In the genomic region with DNA sequence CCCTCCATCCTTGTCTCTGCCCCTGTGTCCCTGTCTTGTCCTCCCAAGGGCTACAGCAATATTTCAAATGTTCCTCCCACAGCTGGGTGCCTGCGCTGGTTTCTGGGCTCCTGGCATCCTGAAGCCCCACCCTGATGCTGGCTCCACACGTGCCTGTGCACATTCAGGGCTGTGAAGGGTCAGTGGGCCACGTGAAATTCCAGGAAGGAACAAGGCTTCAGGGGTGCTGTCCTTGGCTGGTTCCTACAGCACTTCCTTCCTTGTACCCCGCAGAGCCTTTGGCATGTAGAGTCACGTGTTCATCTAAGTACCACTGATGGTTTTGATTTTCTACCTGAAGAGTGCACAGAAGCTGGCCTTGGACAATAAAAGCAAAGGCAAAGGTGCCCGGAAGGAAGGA, we compare ENCODE assay signal across 1 cellular context.
A peak's percentile ranks its signal among the peaks of the same experiment; 100 is the strongest.
TF ChIP-seq lines count a peak whose summit lies in the region.

No MANE protein-coding gene starts in this region.

TF ChIP-seq in GM12878, 131 proteins besides CTCF, POLR2A, EP300 and RAD21:
- TF ChIP-seq RAD51 (IDR thresholded peaks at IDR 0.05) (peak; percentile 46; the same call in 1 of the 2 replicates), TCF12 (IDR thresholded peaks at IDR 0.05; ENCODE audit: low read depth, low read length) (no peak), BHLHE40 (IDR thresholded peaks at IDR 0.05; ENCODE audit: borderline replicate concordance in 1 of 2, low read depth in 2 of 2, low read length in 1 of 2) (peak in 1 of 2 experiments; percentile 50; a peak in 2 of 4 replicates)
- TF ChIP-seq, protein P1, sequence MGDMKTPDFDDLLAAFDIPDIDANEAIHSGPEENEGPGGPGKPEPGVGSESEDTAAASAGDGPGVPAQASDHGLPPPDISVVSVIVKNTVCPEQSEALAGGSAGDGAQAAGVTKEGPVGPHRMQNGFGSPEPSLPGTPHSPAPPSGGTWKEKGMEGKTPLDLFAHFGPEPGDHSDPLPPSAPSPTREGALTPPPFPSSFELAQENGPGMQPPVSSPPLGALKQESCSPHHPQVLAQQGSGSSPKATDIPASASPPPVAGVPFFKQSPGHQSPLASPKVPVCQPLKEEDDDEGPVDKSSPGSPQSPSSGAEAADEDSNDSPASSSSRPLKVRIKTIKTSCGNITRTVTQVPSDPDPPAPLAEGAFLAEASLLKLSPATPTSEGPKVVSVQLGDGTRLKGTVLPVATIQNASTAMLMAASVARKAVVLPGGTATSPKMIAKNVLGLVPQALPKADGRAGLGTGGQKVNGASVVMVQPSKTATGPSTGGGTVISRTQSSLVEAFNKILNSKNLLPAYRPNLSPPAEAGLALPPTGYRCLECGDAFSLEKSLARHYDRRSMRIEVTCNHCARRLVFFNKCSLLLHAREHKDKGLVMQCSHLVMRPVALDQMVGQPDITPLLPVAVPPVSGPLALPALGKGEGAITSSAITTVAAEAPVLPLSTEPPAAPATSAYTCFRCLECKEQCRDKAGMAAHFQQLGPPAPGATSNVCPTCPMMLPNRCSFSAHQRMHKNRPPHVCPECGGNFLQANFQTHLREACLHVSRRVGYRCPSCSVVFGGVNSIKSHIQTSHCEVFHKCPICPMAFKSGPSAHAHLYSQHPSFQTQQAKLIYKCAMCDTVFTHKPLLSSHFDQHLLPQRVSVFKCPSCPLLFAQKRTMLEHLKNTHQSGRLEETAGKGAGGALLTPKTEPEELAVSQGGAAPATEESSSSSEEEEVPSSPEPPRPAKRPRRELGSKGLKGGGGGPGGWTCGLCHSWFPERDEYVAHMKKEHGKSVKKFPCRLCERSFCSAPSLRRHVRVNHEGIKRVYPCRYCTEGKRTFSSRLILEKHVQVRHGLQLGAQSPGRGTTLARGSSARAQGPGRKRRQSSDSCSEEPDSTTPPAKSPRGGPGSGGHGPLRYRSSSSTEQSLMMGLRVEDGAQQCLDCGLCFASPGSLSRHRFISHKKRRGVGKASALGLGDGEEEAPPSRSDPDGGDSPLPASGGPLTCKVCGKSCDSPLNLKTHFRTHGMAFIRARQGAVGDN (IDR thresholded peaks at IDR 0.05): no peak
TF ChIP-seq in GM12878: peak in this region for 2.
